ENCODE assay signal across 18 cellular contexts in the genomic region with DNA sequence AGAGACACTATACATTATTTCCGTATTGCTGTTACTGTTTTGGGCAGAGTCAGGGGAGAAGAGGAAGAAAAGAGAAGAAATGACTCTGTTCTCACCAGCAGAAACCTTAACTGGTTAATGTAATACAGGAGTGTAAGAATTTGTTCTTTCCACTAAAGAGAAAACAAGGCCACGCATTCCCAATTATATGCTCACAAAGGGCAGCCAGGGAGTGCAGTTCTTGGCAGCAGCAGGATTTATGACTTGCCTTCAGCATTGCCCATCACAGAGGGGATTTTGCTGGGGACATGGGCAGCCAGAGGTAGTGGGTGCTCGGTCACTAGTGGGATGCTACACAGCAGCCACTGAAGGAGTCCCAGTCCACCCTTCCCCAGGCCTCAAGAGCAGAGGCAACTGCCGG.
"Had no signal": no experiment of that assay in that cellular context is flagged by ENCODE, and none has a peak within 500 bp of the region (broad histone marks: within the 10 kb centered on the region; RNA-seq: fewer than 3 reads in every experiment).

No MANE protein-coding gene starts in this region.

- DNase-seq: activated CD4-positive, alpha-beta T cell treated with anti-CD3 and anti-CD28 coated beads, Interleukin-2, amount 50 U/mL, for 1 hour; activated CD8-positive, alpha-beta memory T cell treated with anti-CD3 and anti-CD28 coated beads for 24 hours; activated naive CD4-positive, alpha-beta T cell treated with Interleukin-2 at 50 U/mL for 16 hours; aorta; islet precursor cell; mammary epithelial cell; naive thymus-derived CD8-positive, alpha-beta T cell; occipital lobe; stimulated activated CD4-positive, alpha-beta T cell treated with anti-CD3 and anti-CD28 coated beads, Interleukin-15, amount 100 ng/mL, for 24 hours; stimulated activated CD4-positive, alpha-beta T cell treated with anti-CD3 and anti-CD28 coated beads, Interleukin-4, amount 100 ng/mL, for 1 hour; stimulated activated naive B cell treated with anti-CD40 and anti-IgM and Interleukin-4, amounts not matched to agents 10 μg/mL and 1 μg/mL and 100 μg/mL, for 72 hours; tibial artery had no signal

- H3K4me1 ChIP-seq: tibial artery had no signal

- H3K27me3 Mint-ChIP-seq: activated T-helper 17 cell treated with anti-CD3 and anti-CD28 coated beads, Interleukin-2, amount 50 U/mL, for 72 hours; naive thymus-derived CD8-positive, alpha-beta T cell; stimulated activated naive B cell treated with anti-CD40 and anti-IgM and Interleukin-4, amounts not matched to agents 10 μg/mL and 1 μg/mL and 100 μg/mL, for 72 hours had no signal

- H3K4me2 ChIP-seq: hepatocyte had no signal

- H3K4me3 ChIP-seq: cardiac muscle cell, hepatocyte, skin epidermis, tibial artery had no signal

- ATAC-seq: activated CD4-positive, CD25-positive, alpha-beta regulatory T cell treated with anti-CD3 and anti-CD28 coated beads, Interleukin-2, amount 50 U/mL, for 24 hours; activated T-helper 17 cell treated with anti-CD3 and anti-CD28 coated beads, Interleukin-2, amount 50 U/mL, for 72 hours; esophagus mucosa; naive thymus-derived CD8-positive, alpha-beta T cell; stimulated activated naive B cell treated with anti-CD40 and anti-IgM and Interleukin-4, amounts not matched to agents 10 μg/mL and 1 μg/mL and 100 μg/mL, for 72 hours had no signal

- H3K4me3 Mint-ChIP-seq: activated T-helper 17 cell treated with anti-CD3 and anti-CD28 coated beads, Interleukin-2, amount 50 U/mL, for 72 hours; naive thymus-derived CD8-positive, alpha-beta T cell; stimulated activated naive B cell treated with anti-CD40 and anti-IgM and Interleukin-4, amounts not matched to agents 10 μg/mL and 1 μg/mL and 100 μg/mL, for 72 hours had no signal

- H3K27ac ChIP-seq: cardiac muscle cell, hepatocyte, tibial artery had no signal

- H3K27ac Mint-ChIP-seq: activated T-helper 17 cell treated with anti-CD3 and anti-CD28 coated beads, Interleukin-2, amount 50 U/mL, for 72 hours; naive thymus-derived CD8-positive, alpha-beta T cell had no signal

- H3K36me3 ChIP-seq: cardiac muscle cell, tibial artery had no signal

- H2AFZ ChIP-seq: hepatocyte had no signal

- H3K79me2 ChIP-seq: hepatocyte had no signal

- H3K9me3 ChIP-seq: tibial artery had no signal

- H3K27me3 ChIP-seq: cardiac muscle cell, hepatocyte, tibial artery had no signal
